ENCODE assay signal across 22 cellular contexts in the genomic region with DNA sequence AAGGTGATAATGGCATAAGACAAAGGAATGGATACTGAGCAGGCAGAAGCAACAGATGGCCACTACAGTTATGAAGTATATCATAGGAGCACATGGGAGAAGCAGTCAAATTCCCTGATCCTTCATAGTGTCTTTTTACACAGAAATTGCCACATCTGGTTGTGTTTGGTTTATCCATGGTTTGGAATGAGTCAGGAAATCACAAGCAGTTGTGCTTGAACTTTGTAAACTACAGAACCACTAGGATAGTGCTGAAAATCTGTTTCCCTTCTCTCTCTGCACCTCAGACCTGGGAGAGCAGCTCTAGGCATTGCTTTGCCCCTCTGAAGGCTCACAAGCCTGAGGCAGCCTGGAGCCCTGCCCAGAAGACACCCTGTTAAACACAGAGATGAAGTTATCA.
DNase-seq lines count a peak whose midpoint lies in the region; ATAC-seq, FAIRE-seq and TF ChIP-seq lines count a peak whose summit lies in the region.
"Had no signal": no experiment of that assay in that cellular context is flagged by ENCODE, and none has a peak within 500 bp of the region (broad histone marks: within the 10 kb centered on the region; RNA-seq: fewer than 3 reads in every experiment).

No MANE protein-coding gene starts in this region.

- H3K36me3 ChIP-seq in HEK293 (ENCODE audit: control insufficient read depth in 2 of 2, insufficient read depth in 1 of 2, low read length in 2 of 2): no peaks in the 10 kb centered on the region
- no peaks in the 10 kb centered on the region for H3K36me3 ChIP-seq in bronchial epithelial cell (ENCODE audit: control insufficient read depth, insufficient read depth, low read length)
- H3K36me3 ChIP-seq: BE2C, BLaER1 had no signal

- POLR2A ChIA-PET in HEK293 (lab: Yijun Ruan, JAX): no interaction called here

- DNase-seq in EH (ENCODE audit: low read depth): peak; percentile 15
- no peak for DNase-seq in bronchial epithelial cell (ENCODE audit: low read depth)
- peak; percentile 26 for DNase-seq in fibroblast of mammary gland (ENCODE audit: low read depth)
- DNase-seq in AG20443 (ENCODE audit: low spot score): no peak
- DNase-seq in foreskin keratinocyte: no peak
- DNase-seq in activated CD4-positive, alpha-beta T cell treated with anti-CD3 and anti-CD28 coated beads, Interleukin-2, amount 50 U/mL, for 4 hours: no peak
- no peak for DNase-seq in C1 segment of cervical spinal cord (lab: John Stamatoyannopoulos, UW)
- DNase-seq: BE2C; Caco-2; Calu3; CD4-positive, alpha-beta T cell; CD8-positive, alpha-beta T cell; DMS79 treated with DMSO at 0.1 percent for 48 hours; EL; GDM1 had no signal

- H3K4me1 ChIP-seq in HEK293 (ENCODE audit: control insufficient read depth, insufficient read depth, low read length) (no peaks in the 10 kb centered on the region), foreskin keratinocyte (no peaks in the 10 kb centered on the region)
- H3K4me1 ChIP-seq: A549, BE2C, Caco-2 had no signal

- H3K27ac ChIP-seq in HEK293 (ENCODE audit: extremely low read depth, low read depth, low read length): no peak overlapping the region
- H3K27ac ChIP-seq in foreskin keratinocyte: no peak overlapping the region
- H3K27ac ChIP-seq: 22Rv1, A549, BLaER1, C4-2B had no signal

- ATAC-seq in foreskin keratinocyte: no peak
- ATAC-seq: A549; CD8-positive, alpha-beta T cell had no signal

- H3K9me3 ChIP-seq in HEK293 (ENCODE audit: control insufficient read depth, insufficient read depth, low read depth, low read length): no peaks in the 10 kb centered on the region
- H3K9me3 ChIP-seq: A549, BE2C, Caco-2 had no signal

- FAIRE-seq in bronchial epithelial cell (lab: Jason Lieb, UNC): peak; percentile 28
- FAIRE-seq: A549, D721Med, GM12891 had no signal

- TF ChIP-seq CTCF in HEK293 (tag by site-specific recombination; IDR thresholded peaks at IDR 0.05): no peak
- no peak for TF ChIP-seq CTCF in bronchial epithelial cell (IDR thresholded peaks at IDR 0.05; ENCODE audit: insufficient read depth, low read length, severe bottlenecking)
- TF ChIP-seq CTCF in fibroblast of mammary gland (conservative IDR thresholded peaks at IDR 0.05; ENCODE audit: control insufficient read depth, insufficient read depth, low read depth, low read length): no peak
- no peak for TF ChIP-seq CTCF in foreskin keratinocyte (conservative IDR thresholded peaks at IDR 0.05)

- CTCF ChIA-PET in HEK293 (lab: Yijun Ruan, JAX): no interaction called here

- H3K4me3 ChIP-seq in HEK293 (ENCODE audit: low read depth, low read length): no peak overlapping the region
- no peak overlapping the region for H3K4me3 ChIP-seq in bronchial epithelial cell (ENCODE audit: low read depth, low read length)
- H3K4me3 ChIP-seq in fibroblast of mammary gland (ENCODE audit: control insufficient read depth, low read depth, low read length): no peak overlapping the region
- H3K4me3 ChIP-seq: A549, BLaER1 had no signal

- H3K27me3 ChIP-seq in bronchial epithelial cell (ENCODE audit: control insufficient read depth, insufficient read depth, low read length) (no peaks in the 10 kb centered on the region), foreskin keratinocyte (no peaks in the 10 kb centered on the region)
- H3K27me3 ChIP-seq: BE2C, BLaER1 had no signal

TF ChIP-seq in HEK293, 187 proteins besides CTCF, POLR2A, EP300 and RAD21:
- TF ChIP-seq ZXDB (tag by site-specific recombination; IDR thresholded peaks at IDR 0.05) (no peak), WT1 (tag by site-specific recombination; IDR thresholded peaks at IDR 0.05) (no peak), ZNF777 (tag by site-specific recombination; IDR thresholded peaks at IDR 0.05; ENCODE audit: borderline replicate concordance) (no peak), SCRT2 (tag by site-specific recombination; IDR thresholded peaks at IDR 0.05) (0 out of 2 replicates have a peak, but pooled peaks have one; percentile 36), ZNF677 (tag by site-specific recombination; IDR thresholded peaks at IDR 0.05) (no peak), ZBTB7A (tag by site-specific recombination; IDR thresholded peaks at IDR 0.05; ENCODE audit: low read depth) (no peak)

Comparison
In these comparisons a context has a peak if more than half of its experiments do, and no peak if none do; other contexts are left out.
1. DNase-seq: peak in EH (single experiment) and fibroblast of mammary gland (single experiment); none in bronchial epithelial cell (single experiment), AG20443 (single experiment), foreskin keratinocyte (0 of 2), activated CD4-positive, alpha-beta T cell treated with anti-CD3 and anti-CD28 coated beads, Interleukin-2, amount 50 U/mL, for 4 hours (0 of 2) and C1 segment of cervical spinal cord (0 of 14).